In genomic region chr14:72619071-72619710, GRCh38 we compare ENCODE assay signal across 24 cellular contexts.
A peak's percentile ranks its signal among the peaks of the same experiment; 100 is the strongest.
DNase-seq lines count a peak whose midpoint lies in the region; FAIRE-seq and TF ChIP-seq lines count a peak whose summit lies in the region.
"Had no signal": no experiment of that assay in that cellular context is flagged by ENCODE, and none has a peak within 500 bp of the region (broad histone marks: within the 10 kb centered on the region; RNA-seq: fewer than 3 reads in every experiment).

No MANE protein-coding gene starts in this region.

- TF ChIP-seq CTCF in colonic mucosa (IDR thresholded peaks at IDR 0.05) (no peak), nephron progenitor cell (IDR thresholded peaks at IDR 0.05) (no peak)

- intact Hi-C loops in colonic mucosa (cut with DNase I) = no loop called here
- intact Hi-C loops in activated naive CD4-positive, alpha-beta T cell treated with anti-CD3 and anti-CD28 coated beads for 36 hours (cut with micrococcal nuclease) = no loop called here

- H3K27ac Mint-ChIP-seq in nephron progenitor cell = no peak overlapping the region
- H3K27ac Mint-ChIP-seq in activated naive CD4-positive, alpha-beta T cell treated with anti-CD3 and anti-CD28 coated beads for 36 hours = no peak overlapping the region
- H3K27ac Mint-ChIP-seq: activated naive CD8-positive, alpha-beta T cell treated with anti-CD3 and anti-CD28 coated beads, Interleukin-2, amount 10 ng/mL, durations not matched to agents 7 days and 5 days; memory B cell; stimulated activated naive CD8-positive, alpha-beta T cell treated with anti-CD3 and anti-CD28 coated beads, Interleukin-15, Interleukin-2, amounts not matched to agents 100 ng/mL and 50 ng/mL, for 24 hours had no signal

- peaks cover 2% of the 10 kb centered on the region for H3K27me3 Mint-ChIP-seq in nephron progenitor cell (ENCODE audit: low read depth, poor library complexity)
- H3K27me3 Mint-ChIP-seq in activated naive CD4-positive, alpha-beta T cell treated with anti-CD3 and anti-CD28 coated beads for 36 hours (ENCODE audit: low read depth) = no peaks in the 10 kb centered on the region
- H3K27me3 Mint-ChIP-seq: memory B cell; stimulated activated naive CD8-positive, alpha-beta T cell treated with anti-CD3 and anti-CD28 coated beads, Interleukin-15, Interleukin-2, amounts not matched to agents 100 ng/mL and 50 ng/mL, for 24 hours had no signal

- H3K4me3 Mint-ChIP-seq in nephron progenitor cell = peak overlapping the region; percentile 21
- no peak overlapping the region for H3K4me3 Mint-ChIP-seq in activated naive CD4-positive, alpha-beta T cell treated with anti-CD3 and anti-CD28 coated beads for 36 hours
- H3K4me3 Mint-ChIP-seq: activated naive CD8-positive, alpha-beta T cell treated with anti-CD3 and anti-CD28 coated beads, Interleukin-2, amount 10 ng/mL, durations not matched to agents 7 days and 5 days; IgD-negative memory B cell; memory B cell; stimulated activated naive CD8-positive, alpha-beta T cell treated with anti-CD3 and anti-CD28 coated beads, Interleukin-15, Interleukin-2, amounts not matched to agents 100 ng/mL and 50 ng/mL, for 24 hours had no signal

- no peak overlapping the region for H3K9ac ChIP-seq in colonic mucosa (ENCODE audit: low read depth in 2 of 2, low read length in 2 of 2)

- H3K9me3 Mint-ChIP-seq in nephron progenitor cell = peaks cover 21% of the 10 kb centered on the region
- no peaks in the 10 kb centered on the region for H3K9me3 Mint-ChIP-seq in activated naive CD4-positive, alpha-beta T cell treated with anti-CD3 and anti-CD28 coated beads for 36 hours
- H3K9me3 Mint-ChIP-seq: memory B cell; stimulated activated naive CD8-positive, alpha-beta T cell treated with anti-CD3 and anti-CD28 coated beads, Interleukin-15, Interleukin-2, amounts not matched to agents 100 ng/mL and 50 ng/mL, for 24 hours had no signal

- H3K27me3 ChIP-seq in colonic mucosa = no peaks in the 10 kb centered on the region
- H3K27me3 ChIP-seq: dorsolateral prefrontal cortex, right lobe of liver, uterus had no signal

- no peak overlapping the region for H3K4me3 ChIP-seq in colonic mucosa
- H3K4me3 ChIP-seq: dorsolateral prefrontal cortex, HAP-1, right lobe of liver, uterus had no signal

- no peaks in the 10 kb centered on the region for H3K9me3 ChIP-seq in colonic mucosa
- H3K9me3 ChIP-seq: HAP-1, right lobe of liver, uterus had no signal

- peak; percentile 1 for DNase-seq in stimulated activated CD4-positive, alpha-beta T cell treated with anti-CD3 and anti-CD28 coated beads, Interleukin-4, amount 100 ng/mL, for 24 hours
- DNase-seq in stimulated activated CD4-positive, alpha-beta T cell treated with anti-CD3 and anti-CD28 coated beads, Interleukin-15, amount 100 ng/mL, for 24 hours = no peak
- DNase-seq in colonic mucosa = peak; percentile 11
- no peak for DNase-seq in nephron progenitor cell
- DNase-seq in HTR-8/SVneo (ENCODE audit: insufficient read length, low spot score) = no peak
- DNase-seq in hippocampal formation (lab: John Stamatoyannopoulos, UW) = no peak
- DNase-seq in activated naive CD4-positive, alpha-beta T cell treated with anti-CD3 and anti-CD28 coated beads for 36 hours = no peak
- no peak for DNase-seq in DMS153 treated with DMSO at 0.1 percent for 48 hours (lab: John Stamatoyannopoulos, UW; ENCODE audit: unreplicated experiment)
- DNase-seq: activated CD4-positive, alpha-beta T cell treated with anti-CD3 and anti-CD28 coated beads, Interleukin-2, amount 50 U/mL, for 48 hours; activated naive CD8-positive, alpha-beta T cell treated with anti-CD3 and anti-CD28 coated beads, Interleukin-2, amount 10 ng/mL, durations not matched to agents 7 days and 5 days; dorsolateral prefrontal cortex; erythroblast; MV-4-11; NCI-H2029 treated with DMSO at 0.1 percent for 48 hours; NCI-H510A treated with DMSO at 0.1 percent for 48 hours; right lobe of liver; stimulated activated CD4-positive, alpha-beta T cell treated with anti-CD3 and anti-CD28 coated beads, Interleukin-1b, Interleukin-23, amount 100 ng/mL, for 48 hours; T-helper 1 cell; uterus had no signal

- CTCF ChIA-PET in activated naive CD4-positive, alpha-beta T cell treated with anti-CD3 and anti-CD28 coated beads for 36 hours (lab: Charles Lee) = no interaction called here

- peaks cover 5% of the 10 kb centered on the region for H3K36me3 Mint-ChIP-seq in nephron progenitor cell (ENCODE audit: low read depth)
- H3K36me3 Mint-ChIP-seq in activated naive CD4-positive, alpha-beta T cell treated with anti-CD3 and anti-CD28 coated beads for 36 hours (ENCODE audit: low read depth) = no peaks in the 10 kb centered on the region
- H3K36me3 Mint-ChIP-seq: activated naive CD8-positive, alpha-beta T cell treated with anti-CD3 and anti-CD28 coated beads, Interleukin-2, amount 10 ng/mL, durations not matched to agents 7 days and 5 days; IgD-negative memory B cell had no signal

- FAIRE-seq in HTR-8/SVneo (lab: Jason Lieb, UNC) = no peak

- no peaks in the 10 kb centered on the region for H3K36me3 ChIP-seq in colonic mucosa
- H3K36me3 ChIP-seq: HAP-1, right lobe of liver, uterus had no signal

- peaks cover 66% of the 10 kb centered on the region for H3K4me1 Mint-ChIP-seq in nephron progenitor cell
- H3K4me1 Mint-ChIP-seq in activated naive CD4-positive, alpha-beta T cell treated with anti-CD3 and anti-CD28 coated beads for 36 hours (ENCODE audit: low read depth) = no peaks in the 10 kb centered on the region

- H3K27ac ChIP-seq in colonic mucosa = no peak overlapping the region
- H3K27ac ChIP-seq: right lobe of liver, uterus, VCaP had no signal

- no peaks in the 10 kb centered on the region for H3K4me1 ChIP-seq in colonic mucosa
- H3K4me1 ChIP-seq: HAP-1, right lobe of liver had no signal

Comparison
In these comparisons a context has a peak if more than half of its experiments do, and no peak if none do; other contexts are left out.
1. DNase-seq: peak in stimulated activated CD4-positive, alpha-beta T cell treated with anti-CD3 and anti-CD28 coated beads, Interleukin-4, amount 100 ng/mL, for 24 hours (single experiment) and colonic mucosa (single experiment); none in stimulated activated CD4-positive, alpha-beta T cell treated with anti-CD3 and anti-CD28 coated beads, Interleukin-15, amount 100 ng/mL, for 24 hours (single experiment), nephron progenitor cell (single experiment), HTR-8/SVneo (single experiment), hippocampal formation (0 of 2), activated naive CD4-positive, alpha-beta T cell treated with anti-CD3 and anti-CD28 coated beads for 36 hours (single experiment) and DMS153 treated with DMSO at 0.1 percent for 48 hours (single experiment).